In the genomic region with DNA sequence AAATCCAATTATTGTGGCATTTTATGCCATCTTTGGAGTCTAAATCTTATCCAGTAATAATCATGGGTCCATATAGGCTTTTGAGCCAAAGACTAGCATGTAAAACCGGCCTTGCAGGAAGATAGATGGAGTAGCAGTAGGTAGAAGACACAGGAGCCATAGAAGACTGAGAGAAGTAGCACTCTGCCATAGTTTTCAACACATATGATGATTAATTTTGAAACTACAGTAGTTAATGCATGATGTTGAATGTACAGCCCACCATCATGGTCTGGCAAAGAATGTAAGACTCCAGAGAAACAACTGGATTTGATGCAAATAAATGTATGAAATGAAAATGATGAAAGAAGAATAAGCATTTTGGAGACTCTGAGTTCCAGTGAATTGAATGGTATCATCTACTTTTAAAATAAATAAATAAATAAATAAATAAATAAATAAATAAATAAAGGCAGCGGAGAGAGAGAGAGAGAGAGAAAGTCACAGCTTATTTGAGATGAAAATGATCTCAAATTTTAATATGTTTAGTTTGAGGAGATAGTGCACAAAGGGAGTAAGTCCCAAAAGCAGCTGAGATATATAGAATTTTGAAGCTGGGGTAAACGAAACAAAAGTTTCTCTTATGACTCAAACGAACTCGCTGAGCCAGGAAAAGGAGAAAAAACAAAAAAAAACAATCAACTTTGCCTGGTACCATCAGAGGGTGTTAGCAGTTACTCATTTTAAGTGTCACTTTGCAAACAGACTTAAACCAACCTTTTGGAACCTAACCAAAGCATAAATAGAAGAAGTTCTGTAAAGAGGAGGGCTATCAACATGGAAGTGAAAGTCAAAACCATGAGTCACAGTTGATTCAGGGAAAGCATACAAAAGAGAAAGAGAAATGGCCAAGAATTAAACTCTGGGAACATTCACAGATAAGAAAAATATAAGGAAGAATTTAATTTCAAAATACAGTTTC, we compare ENCODE assay signal across 8 cellular contexts.
DNase-seq lines count a peak whose midpoint lies in the region; ATAC-seq and TF ChIP-seq lines count a peak whose summit lies in the region.

No MANE protein-coding gene starts in this region.

- intact Hi-C loops in psoas muscle (cut with DNase I) = no loop called here
- intact Hi-C loops in posterior cingulate gyrus (cut with DNase I) = no loop called here

- ATAC-seq in GM18520 (IDR thresholded peaks at IDR 0.05; ENCODE audit: unreplicated experiment) (peak; percentile 97), HG02798 (IDR thresholded peaks at IDR 0.05; ENCODE audit: poor library complexity, unreplicated experiment) (peak; percentile 84), psoas muscle (no peak)

- H3K27ac ChIP-seq in epithelial cell of prostate (no peak overlapping the region), psoas muscle (no peak overlapping the region)

- peak overlapping the region; percentile 35 for H3K4me3 ChIP-seq in psoas muscle

- H3K9me3 ChIP-seq in psoas muscle = no peaks in the 10 kb centered on the region

- 77 to 89% (median 88%) methylated on average over 5 of the region's 5 CpGs for WGBS in psoas muscle, 3 donors

- no peaks in the 10 kb centered on the region for H3K36me3 ChIP-seq in psoas muscle (ENCODE audit: insufficient read depth in 1 of 2, low read depth in 1 of 2)

- H3K4me1 ChIP-seq in psoas muscle = no peaks in the 10 kb centered on the region

- no peak for TF ChIP-seq CTCF in psoas muscle (IDR thresholded peaks at IDR 0.05)

- no peaks in the 10 kb centered on the region for H3K27me3 ChIP-seq in psoas muscle (ENCODE audit: insufficient read depth in 3 of 3, low read length in 2 of 3)

- DNase-seq in NCI-H446 treated with DMSO at 0.1 percent for 48 hours (lab: John Stamatoyannopoulos, UW) (peak; percentile 53), epithelial cell of prostate (ENCODE audit: low read depth, low spot score) (peak; percentile 85), psoas muscle (no peak), posterior cingulate gyrus (no peak), HK-2 (ENCODE audit: unreplicated experiment) (no peak), NCI-H526 treated with DMSO at 0.1 percent for 48 hours (lab: John Stamatoyannopoulos, UW) (no peak)

Comparison
In these comparisons a context has a peak if more than half of its experiments do, and no peak if none do; other contexts are left out.
1. ATAC-seq: peak in GM18520 (single experiment) and HG02798 (single experiment); none in psoas muscle (0 of 4).
2. DNase-seq: peak in NCI-H446 treated with DMSO at 0.1 percent for 48 hours (single experiment) and epithelial cell of prostate (single experiment); none in psoas muscle (0 of 2), posterior cingulate gyrus (0 of 10), HK-2 (single experiment) and NCI-H526 treated with DMSO at 0.1 percent for 48 hours (single experiment).